ENCODE assay signal across 27 cellular contexts in the genomic region with DNA sequence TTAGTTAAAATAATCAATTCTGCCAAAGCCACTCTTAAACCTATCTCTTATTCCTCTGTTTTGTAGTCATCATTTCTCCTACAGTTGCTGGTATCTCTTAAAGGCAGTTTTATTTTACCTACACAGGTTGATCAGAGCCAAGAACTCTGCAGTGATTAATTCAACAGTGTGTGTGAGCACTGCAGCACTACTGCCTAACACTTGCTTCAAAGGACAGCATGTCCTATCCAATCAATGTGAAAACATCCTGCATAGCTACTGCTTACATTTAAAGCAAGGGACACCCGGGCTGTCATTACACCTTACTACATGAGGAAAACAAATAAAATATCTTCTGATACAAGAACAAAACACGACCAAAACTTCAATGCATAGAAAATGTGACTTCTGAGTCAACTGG. TPM values are rescaled to one million over a fixed set of nuclear protein-coding genes. Genes with fewer than 3 reads are reported as not detected.
DNase-seq lines count a peak whose midpoint lies in the region; ATAC-seq, FAIRE-seq and TF ChIP-seq lines count a peak whose summit lies in the region.
"Had no signal": no experiment of that assay in that cellular context is flagged by ENCODE, and none has a peak within 500 bp of the region (broad histone marks: within the 10 kb centered on the region; RNA-seq: fewer than 3 reads in every experiment).

No MANE protein-coding gene starts in this region.

- ATAC-seq in GM18519 (IDR thresholded peaks at IDR 0.05; ENCODE audit: low FRiP score, unreplicated experiment) (no peak), HG02623 (IDR thresholded peaks at IDR 0.05; ENCODE audit: unreplicated experiment) (no peak)
- ATAC-seq: activated CD8-positive, alpha-beta memory T cell treated with anti-CD3 and anti-CD28 coated beads, Interleukin-2, amount 10 ng/mL, durations not matched to agents 7 days and 5 days; body of pancreas; gastrocnemius medialis; right lobe of liver had no signal

- H3K4me3 ChIP-seq in HUES6 (ENCODE audit: low read depth, low read length), result peak overlapping the region; percentile 10; the same call in 1 of the 2 replicates
- peak overlapping the region in 1 of 4 experiments; percentile 40; a peak in 2 of 8 replicates for H3K4me3 ChIP-seq in H1 (ENCODE audit: extremely low read depth in 1 of 4, insufficient read depth in 2 of 4, low read depth in 3 of 4, low read length in 4 of 4)
- no peak overlapping the region for H3K4me3 ChIP-seq in lower leg skin (ENCODE audit: low read depth, poor library complexity, severe bottlenecking)
- H3K4me3 ChIP-seq: body of pancreas, gastrocnemius medialis, HAP-1, right lobe of liver had no signal

- H2BK5ac ChIP-seq in H1 (ENCODE audit: low read depth, low read length), result peak overlapping the region; percentile 63; the same call in 1 of the 2 replicates

- peak overlapping the region; percentile 82 for H4K5ac ChIP-seq in H1 (ENCODE audit: insufficient read length, low read depth, low read length)

- no peak overlapping the region; the same call in 1 of the 2 replicates for H2BK20ac ChIP-seq in H1 (ENCODE audit: low read length)

- H3K23me2 ChIP-seq in H1 (ENCODE audit: low read depth, low read length), result no peaks in the 10 kb centered on the region

- H3K36me3 ChIP-seq in HUES6 (ENCODE audit: control insufficient read depth, insufficient read depth, low read length), result peaks cover 57% of the 10 kb centered on the region
- H3K36me3 ChIP-seq in H1 (ENCODE audit: control insufficient read depth in 2 of 4, insufficient read depth in 4 of 4, low read length in 3 of 4), result peaks cover 0 to 37% (median 3%) of the 10 kb centered on the region in 4 experiments; a peak in 4 of 8 replicates

- H2AFZ ChIP-seq in H1 (ENCODE audit: low read length), result no peak overlapping the region
- H2AFZ ChIP-seq: parathyroid adenoma had no signal

- peaks cover 37% of the 10 kb centered on the region for H3K4me1 ChIP-seq in HUES6 (ENCODE audit: control insufficient read depth, insufficient read depth, low read length)
- H3K4me1 ChIP-seq in H1 (replicated peaks in 1 of 4; ENCODE audit: control insufficient read depth in 3 of 4, insufficient read depth in 4 of 4, low read length in 3 of 4), result peaks cover 2 to 30% (median 21%) of the 10 kb centered on the region in 4 experiments
- H3K4me1 ChIP-seq: body of pancreas, parathyroid adenoma, right lobe of liver had no signal

- H2AK5ac ChIP-seq in H1 (ENCODE audit: low read depth, low read length), result no peak overlapping the region

- H2BK15ac ChIP-seq in H1 (ENCODE audit: low read length), result no peak overlapping the region

- H3K23ac ChIP-seq in H1 (ENCODE audit: insufficient read length), result no peak overlapping the region

- no peaks in the 10 kb centered on the region for H4K20me1 ChIP-seq in H1 (replicated peaks in 1 of 2; ENCODE audit: control insufficient read depth in 1 of 2, insufficient read depth in 2 of 2, low read length in 2 of 2)

- no peak for TF ChIP-seq POLR2A in GM12891 (IDR thresholded peaks at IDR 0.05; ENCODE audit: low read depth, low read length)
- no peak for TF ChIP-seq POLR2A in H1 (IDR thresholded peaks at IDR 0.05; ENCODE audit: control extremely low read depth in 1 of 2, low read depth in 2 of 2, low read length in 2 of 2)
- TF ChIP-seq POLR2A in lower leg skin (IDR thresholded peaks at IDR 0.05), result no peak

- H4K8ac ChIP-seq in H1 (ENCODE audit: extremely low read depth, insufficient read depth, low read length), result no peak overlapping the region

- WGBS in H1 (ENCODE audit: extremely low coverage in 1 of 2, insufficient coverage in 1 of 2, insufficient read length in 1 of 2, insufficient replicate concordance in 2 of 2, low coverage in 1 of 2, low lambda C conversion rate in 2 of 2, missing lambda C conversion rate in 1 of 2), 2 experiments, result 21% methylated on average over 2 of the region's 2 CpGs; no CpG with 5 or more reads in 1 of the 2 experiments
- WGBS in lower leg skin, 2 donors, result 60 to 66% methylated on average over 2 of the region's 2 CpGs

- H3K9me3 ChIP-seq in HUES6 (ENCODE audit: control insufficient read depth, insufficient read depth, low read depth, low read length) (no peaks in the 10 kb centered on the region), H1 (ENCODE audit: insufficient read depth in 2 of 2, low read depth in 1 of 2, low read length in 1 of 2) (no peaks in the 10 kb centered on the region)
- H3K9me3 ChIP-seq: body of pancreas, gastrocnemius medialis, HAP-1, right lobe of liver had no signal

- peak overlapping the region; percentile 25 for H3K4ac ChIP-seq in H1 (replicated peaks; ENCODE audit: insufficient read length, low read depth, low read length)

- peak overlapping the region; percentile 80 for H2BK120ac ChIP-seq in H1 (replicated peaks; ENCODE audit: low read depth, low read length)

- H3K27me3 ChIP-seq in HUES6 (ENCODE audit: control insufficient read depth, insufficient read depth, low read length) (no peaks in the 10 kb centered on the region), H1 (replicated peaks in 1 of 4; ENCODE audit: control insufficient read depth in 3 of 4, extremely low read depth in 1 of 4, insufficient read depth in 3 of 4, low read length in 3 of 4) (no peaks in the 10 kb centered on the region)
- H3K27me3 ChIP-seq: body of pancreas, gastrocnemius medialis, right lobe of liver had no signal

- CTCF ChIA-PET in H1 (lab: Charles Lee; ENCODE audit: partially characterized antibody), result interaction anchor here (0.9 kb wide), 1 partner anchor 47 kb away, joined by 3 read pairs; no protein-coding TSS in a partner anchor

- peak overlapping the region; percentile 79 for H4K91ac ChIP-seq in H1 (replicated peaks; ENCODE audit: insufficient read length, low read length)

- H3K18ac ChIP-seq in H1 (ENCODE audit: extremely low read depth, low read length), result peak overlapping the region; percentile 10; the same call in 1 of the 2 replicates

- no peak for TF ChIP-seq CTCF in H1 (IDR thresholded peaks at IDR 0.05; ENCODE audit: control extremely low read depth in 1 of 3, insufficient read depth in 1 of 3, low read depth in 1 of 3, low read length in 3 of 3)
- TF ChIP-seq CTCF in lower leg skin (IDR thresholded peaks at IDR 0.05), result no peak

- no peaks in the 10 kb centered on the region for H3K79me1 ChIP-seq in H1 (ENCODE audit: low read depth, low read length)

- H3K4me2 ChIP-seq in H1 (ENCODE audit: insufficient read depth in 1 of 2, low read depth in 2 of 2, low read length in 2 of 2), result peak overlapping the region; percentile 17 to 46

- intact Hi-C loops in lower leg skin (cut with DNase I; ENCODE audit: low total_unique reads), result no loop called here

- H3K14ac ChIP-seq in H1 (ENCODE audit: insufficient read length), result no peak overlapping the region

- POLR2A ChIA-PET in H1 (lab: Charles Lee; ENCODE audit: partially characterized antibody), result interaction anchor here (0.9 to 2.0 kb wide), 6 partner anchors 12 to 298 kb away, joined by 3 to 12 read pairs (median 3); partner anchors contain the start of gene HK3

- H3K9ac ChIP-seq in HUES6 (ENCODE audit: low read length) (peak overlapping the region; percentile 65), H1 (replicated peaks in 1 of 4; ENCODE audit: extremely low read depth in 1 of 4, low read depth in 3 of 4, low read length in 3 of 4) (peak overlapping the region in 1 of 4 experiments; percentile 15; a peak in 2 of 7 replicates)
- H3K9ac ChIP-seq: parathyroid adenoma had no signal

- TF ChIP-seq EP300 in H1 (IDR thresholded peaks at IDR 0.05; ENCODE audit: borderline replicate concordance in 1 of 2, low read depth in 2 of 2, low read length in 2 of 2), result no peak

- no peak for TF ChIP-seq RAD21 in H1 (IDR thresholded peaks at IDR 0.05 in 1 of 2, conservative IDR thresholded peaks at IDR 0.05 in 1 of 2; ENCODE audit: low read depth in 2 of 2, low read length in 2 of 2)

- no peaks in the 10 kb centered on the region for H3K79me2 ChIP-seq in H1 (ENCODE audit: control insufficient read depth in 1 of 2, insufficient read depth in 2 of 2, low read length in 2 of 2)
- H3K79me2 ChIP-seq: parathyroid adenoma had no signal

- FAIRE-seq in GM12891 (lab: Jason Lieb, UNC) (peak; percentile 43), H1 (lab: Jason Lieb, UNC) (peak; percentile 77)
- FAIRE-seq: HTR-8/SVneo had no signal

- H3K27ac ChIP-seq in HUES6 (ENCODE audit: low read depth, low read length), result peak overlapping the region; percentile 94
- peak overlapping the region; percentile 65; the same call in 1 of the 2 replicates for H3K27ac ChIP-seq in H1 (ENCODE audit: low read depth, low read length)
- H3K27ac ChIP-seq: body of pancreas, gastrocnemius medialis, parathyroid adenoma, right lobe of liver had no signal

- no peak overlapping the region; the same call in 1 of the 2 replicates for H2BK12ac ChIP-seq in H1 (ENCODE audit: low read depth, low read length)

- DNase-seq in GM12891 (ENCODE audit: insufficient read length, low spot score), result no peak
- DNase-seq in H1 (ENCODE audit: low read depth in 1 of 2, low spot score in 2 of 2), result no peak
- peak; percentile 20 for DNase-seq in iPS-NIHi11 (ENCODE audit: low spot score)
- DNase-seq in lower leg skin (ENCODE audit: low spot score in 2 of 2), result no peak
- DNase-seq in stimulated activated CD4-positive, alpha-beta T cell treated with anti-CD3 and anti-CD28 coated beads, Interleukin-12 subunit alpha, Interleukin-12 subunit beta, amount 100 ng/mL, for 4 hours, result no peak
- DNase-seq: activated CD4-positive, alpha-beta T cell treated with anti-CD3 and anti-CD28 coated beads, Interleukin-2, amount 10 ng/mL, durations not matched to agents 24 days and 14 days; activated CD8-positive, alpha-beta memory T cell treated with anti-CD3 and anti-CD28 coated beads, Interleukin-2, amount 10 ng/mL, durations not matched to agents 7 days and 5 days; activated naive CD4-positive, alpha-beta T cell treated with Interleukin-2 at 50 U/mL for 16 hours; body of pancreas; Calu3; cerebellar nuclear complex; DND-41; gastrocnemius medialis; kidney glomerular epithelial cell; mammary epithelial cell; NCI-H1436; NCI-H345; right lobe of liver; stimulated activated CD4-positive, alpha-beta T cell treated with anti-CD3 and anti-CD28 coated beads, Interleukin-4, amount 100 ng/mL, for 1 hour had no signal

- peak overlapping the region; percentile 20 for H3K56ac ChIP-seq in H1 (replicated peaks; ENCODE audit: insufficient read length, low read depth, low read length)

TF ChIP-seq in GM12891, 5 proteins besides CTCF, POLR2A, EP300 and RAD21 (continues in another document):
- TF ChIP-seq TAF1 (IDR thresholded peaks at IDR 0.05; ENCODE audit: low read depth, low read length), result no peak

RNA-seq across cellular contexts. Expression of gene HK3, which starts 45.1 kb away (rescaled TPM):
- polyA plus RNA-seq in GM12891 (2012; ENCODE audit: low read depth, missing spikeins), result 0.21 TPM
- total RNA-seq in H1 (2021; fragmentation: NEBNext Ultra II Directional; extraction: Animal tissue kit (Norgen Biotek cat#: 25700)), result not detected in 2 replicates
- polyA plus RNA-seq in H1 (2011; rRNA removed), result not detected in 2 replicates
- 0.04 TPM for polyA plus RNA-seq in H1 (2011; cell fraction: cytosol; rRNA removed)
- 0.10 TPM for polyA plus RNA-seq in H1 (2011; cell fraction: nucleus; rRNA removed)
- not detected in 4 replicates for polyA plus RNA-seq in H1 (2012, experiment 1 of 2)
- not detected for polyA plus RNA-seq in H1 (2012, experiment 2 of 2)
- not detected for polyA plus RNA-seq in H1 (2013, experiment 1 of 2)
- polyA plus RNA-seq in H1 (2013, experiment 2 of 2), result not detected
- 0.24 TPM in 1 of 2 replicates, not detected in the other for polyA minus RNA-seq in H1 (2011; rRNA and poly(A)+ RNA removed)
- polyA minus RNA-seq in H1 (2011; cell fraction: cytosol; rRNA and poly(A)+ RNA removed), result not detected
- polyA minus RNA-seq in H1 (2011; cell fraction: nucleus; rRNA and poly(A)+ RNA removed), result not detected
- total RNA-seq in lower leg skin, result 1 to 10 TPM in 2 of 4 donors, under 1 TPM in 2; 0.32 to 1.7 (median 0.76) TPM
- total RNA-seq: activated CD8-positive, alpha-beta memory T cell treated with anti-CD3 and anti-CD28 coated beads, Interleukin-2, amount 10 ng/mL, durations not matched to agents 7 days and 5 days; dermis microvascular lymphatic vessel endothelial cell; mammary epithelial cell; SK-MEL-5 had no signal
